Comparison of ENCODE assay signal across 9 cellular contexts in the genomic region with DNA sequence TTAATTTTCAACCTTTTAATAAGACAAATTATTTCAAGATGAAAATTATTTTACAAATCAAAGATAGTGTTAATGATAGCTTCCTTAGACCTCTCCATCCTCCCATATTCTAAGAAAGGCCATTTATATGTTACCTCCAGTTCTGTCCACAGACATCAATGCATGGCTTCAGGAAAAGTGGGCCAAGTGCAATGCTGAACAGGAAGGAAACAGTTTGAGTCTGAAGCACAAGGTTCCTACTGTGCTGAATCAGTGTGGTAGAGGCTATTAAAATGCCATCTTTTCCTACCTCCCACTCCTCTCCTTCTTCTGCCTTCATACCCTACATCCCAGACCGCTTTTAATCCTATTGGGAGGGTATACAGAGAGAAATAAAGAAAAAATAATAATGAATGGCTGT.
DNase-seq lines count a peak whose midpoint lies in the region; ATAC-seq and TF ChIP-seq lines count a peak whose summit lies in the region.
"Had no signal": no experiment of that assay in that cellular context is flagged by ENCODE, and none has a peak within 500 bp of the region (broad histone marks: within the 10 kb centered on the region; RNA-seq: fewer than 3 reads in every experiment).

No MANE protein-coding gene starts in this region.

- H3K4me3 ChIP-seq in ascending aorta, result peak overlapping the region; percentile 10 to 52
- H3K4me3 ChIP-seq in muscle layer of colon (ENCODE audit: low read depth in 1 of 2, low read length in 2 of 2), result peak overlapping the region in 1 of 2 donors; percentile 33
- H3K4me3 ChIP-seq in H7 (ENCODE audit: insufficient read depth, low read depth, low read length), result no peak overlapping the region

- no peak for TF ChIP-seq CTCF in ascending aorta (IDR thresholded peaks at IDR 0.05)

- H3K27ac ChIP-seq in ascending aorta (peak overlapping the region; percentile 86), muscle layer of colon (ENCODE audit: low read depth, low read length) (peak overlapping the region; percentile 88)

- H3K27me3 ChIP-seq in ascending aorta (no peaks in the 10 kb centered on the region), muscle layer of colon (ENCODE audit: control insufficient read depth in 1 of 2, insufficient read depth in 2 of 2, low read length in 2 of 2) (no peaks in the 10 kb centered on the region), H7 (ENCODE audit: control insufficient read depth, insufficient read depth, low read length) (no peaks in the 10 kb centered on the region)

- H3K9me3 ChIP-seq in ascending aorta (no peaks in the 10 kb centered on the region), muscle layer of colon (ENCODE audit: low read length) (no peaks in the 10 kb centered on the region)

- H3K9ac ChIP-seq in muscle layer of colon (ENCODE audit: low read length), result no peak overlapping the region

- peak; percentile 29 for DNase-seq in A172 (ENCODE audit: low spot score)
- no peak for DNase-seq in ascending aorta (ENCODE audit: low spot score in 2 of 2)
- no peak for DNase-seq in H7
- no peak for DNase-seq in RKO (ENCODE audit: low spot score)
- DNase-seq in NCI-H2171 treated with DMSO at 0.1 percent for 48 hours (lab: John Stamatoyannopoulos, UW), result no peak
- DNase-seq: activated gamma-delta T cell had no signal

- no peaks in the 10 kb centered on the region for H3K36me3 ChIP-seq in ascending aorta
- H3K36me3 ChIP-seq in muscle layer of colon (ENCODE audit: insufficient read depth, low read length), result no peaks in the 10 kb centered on the region
- no peaks in the 10 kb centered on the region for H3K36me3 ChIP-seq in H7 (replicated peaks; ENCODE audit: control insufficient read depth, insufficient read depth, low read length)

- H3K4me1 ChIP-seq in ascending aorta, result peaks cover 3 to 14% of the 10 kb centered on the region in 2 donors
- H3K4me1 ChIP-seq in muscle layer of colon (ENCODE audit: insufficient read depth, low read length), result peaks cover 64% of the 10 kb centered on the region

- intact Hi-C loops in ascending aorta (cut with DNase I), result loop anchor here (2.0 kb wide), 1 partner anchor 25 kb away; no protein-coding TSS in a partner anchor

- ATAC-seq in HG03354 (IDR thresholded peaks at IDR 0.05; ENCODE audit: poor library complexity, severe bottlenecking, unreplicated experiment) (peak; percentile 8), HG03378 (IDR thresholded peaks at IDR 0.05; ENCODE audit: unreplicated experiment) (no peak)
